Comparison of ENCODE assay signal across 8 cellular contexts in genomic region chr4:118280501-118281218, GRCh38.
DNase-seq lines count a peak whose midpoint lies in the region; ATAC-seq, FAIRE-seq and TF ChIP-seq lines count a peak whose summit lies in the region.

No MANE protein-coding gene starts in this region.

- TF ChIP-seq CTCF in LNCAP (IDR thresholded peaks at IDR 0.05), result peak; percentile 62
- TF ChIP-seq CTCF in mammary epithelial cell (conservative IDR thresholded peaks at IDR 0.05 in 1 of 2, IDR thresholded peaks at IDR 0.05 in 1 of 2; ENCODE audit: extremely low read depth in 1 of 2, insufficient read depth in 1 of 2, low read depth in 1 of 2, low read length in 2 of 2), result peak; percentile 60 to 74
- peak; percentile 65 for TF ChIP-seq CTCF in kidney (IDR thresholded peaks at IDR 0.05; ENCODE audit: borderline replicate concordance, extremely low read depth, insufficient read depth)

- 0% methylated on average over 2 of the region's 2 CpGs for WGBS in mammary epithelial cell (ENCODE audit: low coverage, missing lambda C conversion rate)

- H2AFZ ChIP-seq in mammary epithelial cell (ENCODE audit: low read depth, low read length), result no peak overlapping the region

- DNase-seq in SKM-1 treated with dmso at 0.1 percent for 144 hours (lab: John Stamatoyannopoulos, UW; ENCODE audit: unreplicated experiment) (peak; percentile 37), SKM-1 (lab: John Stamatoyannopoulos, UW; ENCODE audit: unreplicated experiment) (no peak), SJSA1 (ENCODE audit: low read depth in 1 of 2, low spot score in 2 of 2) (peak; percentile 42 to 53), mammary epithelial cell (peak; percentile 73), kidney (no peak)
- DNase-seq in stimulated activated naive CD8-positive, alpha-beta T cell treated with anti-CD3 and anti-CD28 coated beads, Interleukin-15, Interleukin-2, amounts not matched to agents 100 U/mL and 50 U/mL, for 24 hours, result peak; percentile 27

- H3K9ac ChIP-seq in mammary epithelial cell (ENCODE audit: insufficient read depth, low read length) (peak overlapping the region; percentile 98), kidney (ENCODE audit: low read length in 2 of 2) (no peak overlapping the region)

- BruUV-seq in mammary epithelial cell (replicated peaks; lab: Mats Ljungman, UMichigan), result no TSS peak

- peak overlapping the region; percentile 93 for H3K4me2 ChIP-seq in mammary epithelial cell (ENCODE audit: insufficient read depth, low read depth, low read length)

- H3K9me3 ChIP-seq in SJSA1 (replicated peaks) (no peaks in the 10 kb centered on the region), mammary epithelial cell (replicated peaks; ENCODE audit: insufficient read depth, low read length) (no peaks in the 10 kb centered on the region), kidney (ENCODE audit: control insufficient read depth in 1 of 2, low read length in 2 of 2) (no peaks in the 10 kb centered on the region)

- in situ Hi-C loops in mammary epithelial cell (cut with MboI; ENCODE audit: low sequenced_read_pairs in 2 of 2), result loop anchor here in 1 of 2 donors (10.0 to 25.0 kb wide), 2 partner anchors 64 to 232 kb away; no protein-coding TSS in a partner anchor

- CTCF ChIA-PET in mammary epithelial cell (lab: Charles Lee; ENCODE audit: low non-redundant PET), result interaction anchor here (0.6 kb wide), 1 partner anchor 72 kb away, joined by 3 read pairs; the partner anchor contains the start of gene PRSS12

- peak; percentile 29 for ATAC-seq in GM21717 (IDR thresholded peaks at IDR 0.05; ENCODE audit: unreplicated experiment)
- no peak for ATAC-seq in stimulated activated naive CD8-positive, alpha-beta T cell treated with anti-CD3 and anti-CD28 coated beads, Interleukin-15, Interleukin-2, amounts not matched to agents 100 U/mL and 50 U/mL, for 24 hours

- H3K27ac ChIP-seq in SJSA1 (no peak overlapping the region), mammary epithelial cell (ENCODE audit: insufficient read depth, low read depth, low read length) (peak overlapping the region; percentile 94), kidney (ENCODE audit: low read depth in 2 of 2, low read length in 2 of 2) (peak overlapping the region in 1 of 2 donors; percentile 38)

- no peak for FAIRE-seq in kidney (lab: Jason Lieb, UNC)

- H4K20me1 ChIP-seq in mammary epithelial cell (ENCODE audit: insufficient read depth, low read length), result no peaks in the 10 kb centered on the region

- H3K79me2 ChIP-seq in mammary epithelial cell (ENCODE audit: insufficient read depth, low read length), result peaks cover 21% of the 10 kb centered on the region

- H3K4me1 ChIP-seq in SJSA1 (replicated peaks) (peaks cover 24% of the 10 kb centered on the region), mammary epithelial cell (ENCODE audit: insufficient read depth, low read length) (peaks cover 21% of the 10 kb centered on the region), kidney (ENCODE audit: control insufficient read depth in 1 of 2, insufficient read depth in 1 of 2, low read depth in 1 of 2, low read length in 2 of 2) (peaks cover 10 to 24% of the 10 kb centered on the region in 2 donors)

- no peak overlapping the region for H3K4me3 ChIP-seq in SJSA1
- H3K4me3 ChIP-seq in mammary epithelial cell (replicated peaks in 1 of 3; ENCODE audit: insufficient read depth in 1 of 3, low read depth in 2 of 3, low read length in 3 of 3), result peak overlapping the region; percentile 81 to 99 (median 85)
- H3K4me3 ChIP-seq in kidney (ENCODE audit: low read length in 2 of 2), result peak overlapping the region; percentile 9 to 95

- H3K36me3 ChIP-seq in SJSA1 (peaks cover 30% of the 10 kb centered on the region), mammary epithelial cell (ENCODE audit: insufficient read depth, low read length) (peaks cover 25% of the 10 kb centered on the region), kidney (ENCODE audit: control insufficient read depth in 1 of 2, insufficient read depth in 2 of 2, low read length in 2 of 2) (peaks cover 0 to 2% of the 10 kb centered on the region in 2 donors)

- dilution Hi-C loops in mammary epithelial cell (cut with HindIII; ENCODE audit: low sequenced_read_pairs), result no loop called here

- intact Hi-C loops in mammary epithelial cell (cut with micrococcal nuclease) (loop anchor here (1.0 to 5.0 kb wide), 3 partner anchors 73 to 222 kb away; partner anchors contain the start of gene PRSS12), kidney (cut with DNase I) (no loop called here)

- no peaks in the 10 kb centered on the region for H3K27me3 ChIP-seq in SJSA1 (replicated peaks)
- no peaks in the 10 kb centered on the region for H3K27me3 ChIP-seq in mammary epithelial cell (ENCODE audit: insufficient read depth, low read length)

Comparison
In these comparisons a context has a peak if more than half of its experiments do, and no peak if none do; other contexts are left out.
1. DNase-seq: peak in SKM-1 treated with dmso at 0.1 percent for 144 hours (single experiment), SJSA1 (2 of 2), mammary epithelial cell (single experiment) and stimulated activated naive CD8-positive, alpha-beta T cell treated with anti-CD3 and anti-CD28 coated beads, Interleukin-15, Interleukin-2, amounts not matched to agents 100 U/mL and 50 U/mL, for 24 hours (single experiment); none in SKM-1 (single experiment) and kidney (single experiment).
2. Peak in every context shown above with its lines, with median percentiles within 50 percentile points of each other: CTCF ChIP-seq.